ENCODE assay signal across 9 cellular contexts in genomic region chr7:73622909-73623797, GRCh38. TPM values are rescaled to one million over a fixed set of nuclear protein-coding genes. Genes with fewer than 3 reads are reported as not detected.
DNase-seq lines count a peak whose midpoint lies in the region; ATAC-seq and TF ChIP-seq lines count a peak whose summit lies in the region.
"Had no signal": no experiment of that assay in that cellular context is flagged by ENCODE, and none has a peak within 500 bp of the region (broad histone marks: within the 10 kb centered on the region; RNA-seq: fewer than 3 reads in every experiment).

No MANE protein-coding gene starts in this region.

- no peak overlapping the region for H3K9ac ChIP-seq in smooth muscle cell (ENCODE audit: low read depth)

- no peaks in the 10 kb centered on the region for H4K20me1 ChIP-seq in smooth muscle cell (ENCODE audit: low read depth)

- no peak overlapping the region for H2AFZ ChIP-seq in smooth muscle cell (ENCODE audit: low read depth)

- no peak for TF ChIP-seq CTCF in WTC11 (IDR thresholded peaks at IDR 0.05)
- TF ChIP-seq CTCF in smooth muscle cell (IDR thresholded peaks at IDR 0.05; ENCODE audit: borderline replicate concordance, insufficient read depth, poor library complexity, severe bottlenecking): no peak
- no peak for TF ChIP-seq CTCF in brain microvascular endothelial cell (IDR thresholded peaks at IDR 0.05; ENCODE audit: low read depth, low read length, missing control alignments)

- H3F3A ChIP-seq in smooth muscle cell (ENCODE audit: low read depth): no peaks in the 10 kb centered on the region

- CTCF ChIA-PET in WTC11 (lab: Charles Lee): interaction anchor here (0.6 to 2.9 kb wide), 13 partner anchors 11 to 111 kb away, joined by 3 to 28 read pairs (median 5); partner anchors contain the start of genes BAZ1B, STX1A and VPS37D

- peaks cover 28% of the 10 kb centered on the region for H3K27me3 Mint-ChIP-seq in WTC11 (ENCODE audit: low read depth)

- in situ Hi-C loops in brain microvascular endothelial cell (cut with HindIII; ENCODE audit: low pct_ligation_motif_present, low sequenced_read_pairs): no loop called here

- no peaks in the 10 kb centered on the region for H3K36me3 Mint-ChIP-seq in WTC11

- no peaks in the 10 kb centered on the region for H3K9me3 Mint-ChIP-seq in WTC11

- no peak overlapping the region for H3K27ac ChIP-seq in smooth muscle cell (ENCODE audit: low read depth)
- H3K27ac ChIP-seq in brain microvascular endothelial cell: no peak overlapping the region
- H3K27ac ChIP-seq: 22Rv1 had no signal

- ATAC-seq in WTC11: peak; percentile 74
- no peak for ATAC-seq in GM19452 (IDR thresholded peaks at IDR 0.05; ENCODE audit: unreplicated experiment)
- ATAC-seq in GM21529 (IDR thresholded peaks at IDR 0.05; ENCODE audit: unreplicated experiment): no peak

- H3K36me3 ChIP-seq in smooth muscle cell (ENCODE audit: low read depth) (no peaks in the 10 kb centered on the region), brain microvascular endothelial cell (replicated peaks) (no peaks in the 10 kb centered on the region)

- no peak overlapping the region for H3K27ac Mint-ChIP-seq in WTC11

- peak; percentile 45 for DNase-seq in DMS53 (lab: John Stamatoyannopoulos, UW)
- DNase-seq in DMS53 treated with DMSO at 0.1 percent for 48 hours (lab: John Stamatoyannopoulos, UW; ENCODE audit: unreplicated experiment): no peak
- peak; percentile 88 for DNase-seq in WTC11 (ENCODE audit: low spot score)
- DNase-seq in iPS-NIHi11 (ENCODE audit: low spot score): peak; percentile 89
- DNase-seq in smooth muscle cell (lab: John Stamatoyannopoulos, UW; ENCODE audit: unreplicated experiment): no peak
- no peak for DNase-seq in brain microvascular endothelial cell

- H3K4me1 ChIP-seq in smooth muscle cell (ENCODE audit: low read depth): peaks cover 11% of the 10 kb centered on the region

- peak overlapping the region; percentile 93 for H3K4me2 ChIP-seq in smooth muscle cell

- no peaks in the 10 kb centered on the region for H3K79me2 ChIP-seq in smooth muscle cell (ENCODE audit: low read depth)

- H3K9me3 ChIP-seq in smooth muscle cell (replicated peaks; ENCODE audit: low read depth): no peaks in the 10 kb centered on the region

- H3K4me3 Mint-ChIP-seq in WTC11: peak overlapping the region; percentile 83

- H3K4me3 ChIP-seq in smooth muscle cell (peak overlapping the region; percentile 57), brain microvascular endothelial cell (ENCODE audit: low read depth, low read length) (no peak overlapping the region)

- peaks cover 73% of the 10 kb centered on the region for H3K27me3 ChIP-seq in smooth muscle cell (ENCODE audit: low read depth)
- peaks cover 48% of the 10 kb centered on the region for H3K27me3 ChIP-seq in brain microvascular endothelial cell (replicated peaks)

- POLR2A ChIA-PET in WTC11 (lab: Charles Lee): interaction anchor here (0.5 to 1.0 kb wide), 5 partner anchors 21 to 204 kb away, joined by 3 to 7 read pairs (median 3); partner anchors contain the start of gene ABHD11

- peaks cover 11% of the 10 kb centered on the region for H3K4me1 Mint-ChIP-seq in WTC11

- 4% methylated on average over 55 of the region's 58 CpGs for WGBS in smooth muscle cell (ENCODE audit: low lambda C conversion rate)

TF ChIP-seq in WTC11, 78 proteins besides CTCF, POLR2A, EP300 and RAD21 (continues in another document):
- TF ChIP-seq CREM (CRISPR knock-in tag; IDR thresholded peaks at IDR 0.05): no peak
- TF ChIP-seq USF1 (CRISPR knock-in tag; IDR thresholded peaks at IDR 0.05): peak; percentile 60; the same call in 1 of the 2 replicates
- TF ChIP-seq ZNF263 (CRISPR knock-in tag; IDR thresholded peaks at IDR 0.05; ENCODE audit: low read depth): no peak
- no peak for TF ChIP-seq STAT6 (CRISPR knock-in tag; conservative IDR thresholded peaks at IDR 0.05; ENCODE audit: low read depth)
- TF ChIP-seq PRRX2 (CRISPR knock-in tag; IDR thresholded peaks at IDR 0.05): no peak
- TF ChIP-seq FOXP1 (CRISPR knock-in tag; IDR thresholded peaks at IDR 0.05; ENCODE audit: borderline replicate concordance): peak; percentile 27; the same call in 1 of the 2 replicates
- peak; percentile 82 for TF ChIP-seq GABPB1 (CRISPR knock-in tag; IDR thresholded peaks at IDR 0.05)
- TF ChIP-seq USF2 (CRISPR knock-in tag; IDR thresholded peaks at IDR 0.05): 0 out of 2 replicates have a peak, but pooled peaks have one; percentile 41
- peak; percentile 63 for TF ChIP-seq MAX (CRISPR knock-in tag; IDR thresholded peaks at IDR 0.05)
- no peak for TF ChIP-seq SMAD4 (CRISPR knock-in tag; IDR thresholded peaks at IDR 0.05)
- no peak for TF ChIP-seq E2F1 (CRISPR knock-in tag; IDR thresholded peaks at IDR 0.05)
- no peak for TF ChIP-seq ZNF416 (CRISPR knock-in tag; IDR thresholded peaks at IDR 0.05)
- TF ChIP-seq ZNF281 (CRISPR knock-in tag; IDR thresholded peaks at IDR 0.05): no peak

RNA-seq across cellular contexts. Expression of gene MLXIPL, which starts 1.2 kb away (rescaled TPM):
- total RNA-seq in WTC11 (2021) (20.4 to 26.6 TPM (median 23.8 TPM) in 3 replicates), smooth muscle cell (not detected in 2 replicates)
- polyA plus RNA-seq in smooth muscle cell: 0.32 TPM in 1 of 2 replicates, not detected in the other

RNA-seq across cellular contexts. Expression of gene VPS37D, which starts 44.5 kb away (rescaled TPM):
- total RNA-seq in WTC11 (2021): 5.7 to 7.5 TPM (median 5.8 TPM) in 3 replicates
- total RNA-seq in smooth muscle cell: 2.8 and 7.1 TPM in 2 replicates
- 7.1 and 8.7 TPM in 2 replicates for polyA plus RNA-seq in smooth muscle cell

RNA-seq across cellular contexts. Expression of gene TBL2, which starts 44.8 kb away (rescaled TPM):
- 28.6 to 32.3 TPM (median 29.0 TPM) in 3 replicates for total RNA-seq in WTC11 (2021)
- 62.4 and 78.5 TPM in 2 replicates for total RNA-seq in smooth muscle cell
- polyA plus RNA-seq in smooth muscle cell: 57.7 and 67.6 TPM in 2 replicates

Comparison
In these comparisons a context has a peak if more than half of its experiments do, and no peak if none do; other contexts are left out.
1. DNase-seq: peak in DMS53 (single experiment), WTC11 (single experiment) and iPS-NIHi11 (single experiment); none in DMS53 treated with DMSO at 0.1 percent for 48 hours (single experiment), smooth muscle cell (single experiment) and brain microvascular endothelial cell (single experiment).
2. RNA of gene MLXIPL, which starts 1.2 kb away (total RNA-seq): 20.4 to 26.6 TPM in WTC11; not detected in smooth muscle cell; every median in the first group is over 10 times any median in the second.